ENCODE assay signal across 25 cellular contexts in the genomic region with DNA sequence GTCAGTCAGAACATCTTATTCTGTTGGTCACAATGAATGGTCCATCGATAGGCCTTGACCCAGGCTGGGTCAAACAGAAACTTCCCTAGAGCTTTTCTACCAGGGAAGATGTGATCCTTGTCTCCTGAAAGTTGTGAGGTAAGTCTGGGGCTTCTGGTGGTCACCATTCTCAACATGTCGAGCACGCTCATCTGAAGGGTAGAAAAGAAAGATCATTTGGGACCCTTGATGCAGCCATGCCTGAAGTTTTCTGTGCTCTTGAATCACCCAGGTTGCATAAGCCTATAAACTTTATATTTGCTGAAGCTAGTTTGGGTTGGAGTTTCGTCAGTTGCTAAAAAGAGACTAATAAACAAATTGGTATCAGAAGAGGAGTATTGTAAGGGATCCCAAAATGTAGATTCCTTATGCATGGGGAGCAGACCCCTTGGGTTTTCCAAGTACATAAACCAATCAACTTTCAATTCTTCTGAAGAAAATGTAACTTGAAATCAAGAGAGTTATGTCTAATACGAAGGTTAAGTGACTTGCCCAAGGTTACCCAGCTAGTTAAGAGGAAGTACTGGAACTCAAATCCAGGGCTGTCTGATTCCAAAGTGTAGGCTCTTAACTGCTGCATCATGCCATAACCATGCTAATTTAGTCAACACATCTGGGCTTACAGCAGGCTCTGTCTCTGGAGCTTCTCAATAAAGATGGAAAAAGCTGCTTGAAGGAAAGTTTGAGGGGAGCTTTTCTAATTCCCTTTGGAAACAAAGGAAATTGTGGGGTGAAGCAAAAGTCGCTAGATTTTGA.
"Had no signal": no experiment of that assay in that cellular context is flagged by ENCODE, and none has a peak within 500 bp of the region (broad histone marks: within the 10 kb centered on the region; RNA-seq: fewer than 3 reads in every experiment).

No MANE protein-coding gene starts in this region.

- H3K36me3 ChIP-seq: SJSA1 had no signal

- H3K4me2 ChIP-seq: KMS-11 had no signal

- FAIRE-seq: HTR-8/SVneo, RCC 7860 had no signal

- H3K36me3 Mint-ChIP-seq: T-cell had no signal

- DNase-seq: IMR-90, Kasumi-1, MV-4-11, NCI-H1048, NCI-H1105, NCI-H1417, NCI-H1436 treated with DMSO at 0.1 percent for 48 hours, NCI-H1694, NCI-H187 treated with DMSO at 0.1 percent for 48 hours, NCI-H2029 treated with DMSO at 0.1 percent for 48 hours, NCI-H2227 treated with DMSO at 0.1 percent for 48 hours, NCI-H524, NCI-H526 treated with DMSO at 0.1 percent for 48 hours, NCI-H748 treated with DMSO at 0.1 percent for 48 hours, Right ventricle myocardium superior, RPMI8226, SIG-M5, SW 1271, T-cell had no signal

- H3K27ac ChIP-seq: HL-60, KMS-11, SJSA1, SK-N-MC had no signal

- H3K4me1 Mint-ChIP-seq: T-cell had no signal

- H3K4me3 Mint-ChIP-seq: T-cell had no signal

- ATAC-seq: T-cell had no signal

- H3K4me3 ChIP-seq: SJSA1, SK-N-MC had no signal

- H3K27me3 ChIP-seq: SJSA1 had no signal

- H3K27ac Mint-ChIP-seq: T-cell had no signal

- H3K9ac ChIP-seq: KMS-11 had no signal

- H3K9me3 Mint-ChIP-seq: T-cell had no signal

- H3K9me3 ChIP-seq: SJSA1 had no signal
